8 cellular contexts compared by ENCODE assay signal in the genomic region with DNA sequence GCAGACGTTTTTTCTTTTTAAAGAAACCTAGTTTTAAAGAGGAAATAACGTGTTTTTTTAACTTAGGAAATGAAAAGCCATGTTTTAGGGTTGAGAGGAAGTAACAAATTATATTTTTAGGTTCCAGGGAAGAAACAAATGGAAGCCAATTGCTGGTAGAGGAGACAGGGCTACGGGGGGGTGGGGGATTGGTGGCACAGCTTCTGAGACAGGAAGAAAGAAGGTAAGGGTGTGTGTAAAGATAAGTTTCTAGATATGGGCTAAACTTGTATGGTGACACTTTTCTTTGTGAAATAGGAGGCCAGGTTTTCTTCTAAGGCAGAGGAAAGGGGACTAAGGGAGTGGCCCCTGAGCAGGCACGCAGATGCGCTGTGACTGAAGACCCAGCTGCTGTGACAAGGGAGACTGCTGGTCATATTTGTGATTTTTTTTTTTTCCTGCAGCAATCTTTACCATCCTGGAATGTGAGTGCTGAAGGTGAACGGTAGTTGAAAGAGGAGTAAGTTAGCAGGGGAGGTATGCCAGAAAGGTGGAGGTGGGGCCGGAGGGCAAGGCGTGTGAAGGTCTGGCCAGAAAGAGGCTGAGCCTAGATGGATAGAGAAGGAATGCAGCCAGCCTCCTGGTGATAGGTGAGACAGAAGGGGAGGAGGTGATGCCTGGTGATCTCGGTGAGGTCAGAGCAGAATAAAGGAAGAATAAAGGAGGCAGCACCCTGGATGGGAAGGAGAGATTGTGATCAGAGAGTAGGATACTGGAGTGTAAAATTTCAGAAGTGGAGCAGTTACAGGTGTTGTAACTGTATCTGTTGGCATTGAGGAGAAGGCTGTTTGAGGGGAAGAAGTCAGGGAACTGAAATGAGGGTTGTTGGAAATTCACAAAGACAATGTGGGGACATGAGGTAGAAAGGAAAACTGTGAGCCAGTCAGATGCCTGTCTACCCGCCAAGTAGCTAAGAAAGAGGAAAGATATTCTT. TPM values are rescaled to one million over a fixed set of nuclear protein-coding genes. Genes with fewer than 3 reads are reported as not detected.
DNase-seq lines count a peak whose midpoint lies in the region; ATAC-seq and TF ChIP-seq lines count a peak whose summit lies in the region.

No MANE protein-coding gene starts in this region.

- no peaks in the 10 kb centered on the region for H3K9me3 ChIP-seq in SK-N-MC (ENCODE audit: low read depth, low read length)

- H3K27me3 Mint-ChIP-seq in endothelial cell (ENCODE audit: unreplicated experiment) (peaks cover 14% of the 10 kb centered on the region), osteocyte (ENCODE audit: unreplicated experiment) (no peaks in the 10 kb centered on the region)

- intact Hi-C loops in sciatic nerve (cut with DNase I): no loop called here

- no peak for DNase-seq in GM12864 (ENCODE audit: low read depth)
- no peak for DNase-seq in SK-N-MC (ENCODE audit: low read depth, low spot score)
- no peak for DNase-seq in endothelial cell (ENCODE audit: low spot score)
- no peak for DNase-seq in osteocyte (ENCODE audit: extremely low spot score, unreplicated experiment)
- DNase-seq in OCI-M2 (lab: John Stamatoyannopoulos, UW; ENCODE audit: unreplicated experiment): no peak
- no peak for DNase-seq in NCI-H2081 treated with DMSO at 0.1 percent for 48 hours (lab: John Stamatoyannopoulos, UW)
- no peak for DNase-seq in sciatic nerve (ENCODE audit: low spot score)

- H3K36me3 ChIP-seq in SK-N-MC (ENCODE audit: insufficient read depth, low read length): peaks cover 10% of the 10 kb centered on the region; the same call in 1 of the 2 replicates

- H3K36me3 Mint-ChIP-seq in endothelial cell (ENCODE audit: low read depth, unreplicated experiment): peaks cover 5% of the 10 kb centered on the region
- H3K36me3 Mint-ChIP-seq in osteocyte (ENCODE audit: unreplicated experiment): peaks cover 13% of the 10 kb centered on the region

- no peak overlapping the region for H3K9ac ChIP-seq in SK-N-MC (ENCODE audit: insufficient read length)

- no peak overlapping the region for H3K27ac ChIP-seq in SK-N-MC

- H3K4me3 ChIP-seq in GM12864 (ENCODE audit: low read depth, low read length) (peak overlapping the region; percentile 75; the same call in 1 of the 2 replicates), SK-N-MC (peak overlapping the region; percentile 89)

- peak overlapping the region; percentile 91 for H3K27ac Mint-ChIP-seq in endothelial cell (ENCODE audit: unreplicated experiment)
- H3K27ac Mint-ChIP-seq in osteocyte (ENCODE audit: unreplicated experiment): peak overlapping the region; percentile 95

- TF ChIP-seq CTCF in GM12864 (IDR thresholded peaks at IDR 0.05; ENCODE audit: low read depth, low read length, missing control alignments): no peak
- TF ChIP-seq CTCF in endothelial cell (IDR thresholded peaks at IDR 0.05; ENCODE audit: unreplicated experiment): no peak
- no peak for TF ChIP-seq CTCF in osteocyte (IDR thresholded peaks at IDR 0.05)

- H3K9me3 Mint-ChIP-seq in endothelial cell (ENCODE audit: unreplicated experiment) (no peaks in the 10 kb centered on the region), osteocyte (ENCODE audit: unreplicated experiment) (no peaks in the 10 kb centered on the region)

- H3K4me3 Mint-ChIP-seq in endothelial cell (ENCODE audit: unreplicated experiment) (peak overlapping the region; percentile 99), osteocyte (ENCODE audit: unreplicated experiment) (peak overlapping the region; percentile 99)

- peaks cover 24% of the 10 kb centered on the region for H3K4me1 Mint-ChIP-seq in endothelial cell (ENCODE audit: unreplicated experiment)
- H3K4me1 Mint-ChIP-seq in osteocyte (ENCODE audit: unreplicated experiment): peaks cover 18% of the 10 kb centered on the region

- ATAC-seq in GM18868 (IDR thresholded peaks at IDR 0.05; ENCODE audit: unreplicated experiment) (no peak), sciatic nerve (no peak)

RNA-seq across cellular contexts. Expression of a gene that starts 1.7 kb away (rescaled TPM):
- 60.4 TPM for total RNA-seq in endothelial cell (ENCODE audit: unreplicated experiment)
- total RNA-seq in osteocyte: 33.2 and 36.4 TPM in 2 replicates
- 24.6 TPM for total RNA-seq in sciatic nerve

RNA-seq across cellular contexts. Expression of a gene that starts 32.0 kb away (rescaled TPM):
- total RNA-seq in endothelial cell (ENCODE audit: unreplicated experiment): 3.9 TPM
- 5.4 and 6.5 TPM in 2 replicates for total RNA-seq in osteocyte
- total RNA-seq in sciatic nerve: 6.7 TPM
